In genomic region chr2:587371-587960, GRCh38 we compare ENCODE assay signal across 11 cellular contexts.
"Had no signal": no experiment of that assay in that cellular context is flagged by ENCODE, and none has a peak within 500 bp of the region (broad histone marks: within the 10 kb centered on the region; RNA-seq: fewer than 3 reads in every experiment).

No MANE protein-coding gene starts in this region.

- H3K4me3 ChIP-seq: sigmoid colon, thoracic aorta had no signal

- H3K36me3 ChIP-seq: sigmoid colon, thoracic aorta had no signal

- H3K4me1 ChIP-seq: foreskin keratinocyte, sigmoid colon had no signal

- H3K4me2 ChIP-seq: SK-N-SH had no signal

- ATAC-seq: foreskin keratinocyte; natural killer cell; stimulated activated naive CD8-positive, alpha-beta T cell treated with anti-CD3 and anti-CD28 coated beads, Interleukin-15, Interleukin-2, amounts not matched to agents 100 U/mL and 50 U/mL, for 24 hours had no signal

- H3K27ac ChIP-seq: foreskin keratinocyte, sigmoid colon, thoracic aorta had no signal

- H3K27me3 ChIP-seq: foreskin keratinocyte, sigmoid colon had no signal

- DNase-seq: activated B cell treated with CpG ODN at 0.5 μM for 24 hours; activated CD4-positive, alpha-beta T cell treated with anti-CD3 and anti-CD28 coated beads, Interleukin-2, amount 10 ng/mL, durations not matched to agents 7 days and 5 days; activated naive CD8-positive, alpha-beta T cell treated with anti-CD3 and anti-CD28 coated beads, Interleukin-2, amount 10 ng/mL, durations not matched to agents 7 days and 5 days; activated T-cell treated with anti-CD3 and anti-CD28 coated beads, Interleukin-2, amount 50 U/mL, for 48 hours; foreskin keratinocyte; natural killer cell; sigmoid colon; SK-N-SH; stimulated activated CD4-positive, alpha-beta T cell treated with anti-CD3 and anti-CD28 coated beads, Interleukin-2, amount 100 ng/mL, for 24 hours; stimulated activated naive CD8-positive, alpha-beta T cell treated with anti-CD3 and anti-CD28 coated beads, Interleukin-15, Interleukin-2, amounts not matched to agents 100 U/mL and 50 U/mL, for 24 hours had no signal

- H3K9me3 ChIP-seq: sigmoid colon, SK-N-SH, thoracic aorta had no signal

- H3K9me2 ChIP-seq: SK-N-SH had no signal
